ENCODE assay signal across 11 cellular contexts in genomic region chr2:138522556-138522955, GRCh38. TPM values are rescaled to one million over a fixed set of nuclear protein-coding genes. Genes with fewer than 3 reads are reported as not detected.
DNase-seq lines count a peak whose midpoint lies in the region; ATAC-seq and TF ChIP-seq lines count a peak whose summit lies in the region.
"Had no signal": no experiment of that assay in that cellular context is flagged by ENCODE, and none has a peak within 500 bp of the region (broad histone marks: within the 10 kb centered on the region; RNA-seq: fewer than 3 reads in every experiment).

No MANE protein-coding gene starts in this region.

- no peak for DNase-seq in uterus
- no peak for DNase-seq in activated CD4-positive, alpha-beta T cell treated with anti-CD3 and anti-CD28 coated beads, Interleukin-2, amount 50 U/mL, for 1 hour
- no peak for DNase-seq in H7
- DNase-seq in stimulated activated CD4-positive, alpha-beta T cell treated with anti-CD3 and anti-CD28 coated beads, Interleukin-2, amount 100 ng/mL, for 48 hours, result no peak
- DNase-seq: activated CD8-positive, alpha-beta memory T cell treated with anti-CD3 and anti-CD28 coated beads, Interleukin-2, amount 50 U/mL, for 48 hours; NCI-H69 had no signal

- peaks cover 17% of the 10 kb centered on the region for H3K36me3 ChIP-seq in OCI-LY3 (replicated peaks; ENCODE audit: low read depth, low read length)
- no peaks in the 10 kb centered on the region for H3K36me3 ChIP-seq in uterus
- H3K36me3 ChIP-seq in H7 (replicated peaks; ENCODE audit: control insufficient read depth, insufficient read depth, low read length), result no peaks in the 10 kb centered on the region

- peak; percentile 78 for ATAC-seq in GM18511 (IDR thresholded peaks at IDR 0.05; ENCODE audit: unreplicated experiment)
- peak; percentile 76 for ATAC-seq in GM21360 (IDR thresholded peaks at IDR 0.05; ENCODE audit: unreplicated experiment)
- peak; percentile 72 for ATAC-seq in HG03039 (IDR thresholded peaks at IDR 0.05; ENCODE audit: unreplicated experiment)
- ATAC-seq: esophagus mucosa had no signal

- intact Hi-C loops in uterus (cut with DNase I; ENCODE audit: low total_unique reads), result no loop called here

- no peak overlapping the region for H2AFZ ChIP-seq in OCI-LY3 (ENCODE audit: low read depth, low read length)

- H3K9me3 ChIP-seq in OCI-LY3 (ENCODE audit: insufficient read depth, low read length), result no peaks in the 10 kb centered on the region
- H3K9me3 ChIP-seq in uterus, result no peaks in the 10 kb centered on the region

- peaks cover 100% of the 10 kb centered on the region for H3K79me2 ChIP-seq in OCI-LY3 (ENCODE audit: low read length)

- TF ChIP-seq POLR2A in uterus (IDR thresholded peaks at IDR 0.05), result no peak

- peak overlapping the region; percentile 49 for H3K9ac ChIP-seq in OCI-LY3 (ENCODE audit: low read length)

- H3K4me2 ChIP-seq in OCI-LY3 (ENCODE audit: low read length), result peak overlapping the region; percentile 87

- H3K27me3 ChIP-seq in OCI-LY3 (ENCODE audit: low read depth, low read length), result no peaks in the 10 kb centered on the region
- no peaks in the 10 kb centered on the region for H3K27me3 ChIP-seq in uterus
- H3K27me3 ChIP-seq in H7 (ENCODE audit: control insufficient read depth, insufficient read depth, low read length), result no peaks in the 10 kb centered on the region

- H3K27ac ChIP-seq in OCI-LY3 (ENCODE audit: low read length), result peak overlapping the region; percentile 84
- no peak overlapping the region for H3K27ac ChIP-seq in uterus

- H3K4me3 ChIP-seq in OCI-LY3 (ENCODE audit: low read length), result peak overlapping the region; percentile 59
- no peak overlapping the region for H3K4me3 ChIP-seq in uterus
- H3K4me3 ChIP-seq in H7 (ENCODE audit: insufficient read depth, low read depth, low read length), result no peak overlapping the region

- TF ChIP-seq CTCF in OCI-LY3 (IDR thresholded peaks at IDR 0.05; ENCODE audit: low read depth, low read length) (no peak), uterus (IDR thresholded peaks at IDR 0.05) (no peak)

- H4K20me1 ChIP-seq in OCI-LY3 (ENCODE audit: insufficient read depth, low read length), result peaks cover 41% of the 10 kb centered on the region

- H3K4me1 ChIP-seq in OCI-LY3 (ENCODE audit: low read length) (peaks cover 50% of the 10 kb centered on the region), uterus (peaks cover 0 to 3% of the 10 kb centered on the region in 2 donors)

RNA-seq across cellular contexts. Expression of gene SPOPL, which starts 21.0 kb away (rescaled TPM):
- 10 to 100 TPM; 19.2 to 40.6 (median 26.8) TPM for total RNA-seq in uterus
- total RNA-seq in H7 (2014; rRNA removed; shearing (Covaris generic)), result 5.1 and 7.8 TPM in 2 replicates
